Comparison of ENCODE assay signal across 17 cellular contexts in genomic region chr3:126934991-126935390, GRCh38. TPM values are rescaled to one million over a fixed set of nuclear protein-coding genes. Genes with fewer than 3 reads are reported as not detected.
A peak's percentile ranks its signal among the peaks of the same experiment; 100 is the strongest.
DNase-seq lines count a peak whose midpoint lies in the region; ATAC-seq and TF ChIP-seq lines count a peak whose summit lies in the region.
"Had no signal": no experiment of that assay in that cellular context is flagged by ENCODE, and none has a peak within 500 bp of the region (broad histone marks: within the 10 kb centered on the region; RNA-seq: fewer than 3 reads in every experiment).

No MANE protein-coding gene starts in this region.

- TF ChIP-seq CTCF in liver (IDR thresholded peaks at IDR 0.05; ENCODE audit: low read depth, low read length, missing input control) (no peak), right lobe of liver (IDR thresholded peaks at IDR 0.05) (no peak), sigmoid colon (IDR thresholded peaks at IDR 0.05) (no peak)

- H3K4me1 ChIP-seq in liver (ENCODE audit: control insufficient read depth in 4 of 4, insufficient read depth in 4 of 4, low read length in 3 of 4): peaks cover 0 to 3% (median 0%) of the 10 kb centered on the region in 4 donors
- no peaks in the 10 kb centered on the region for H3K4me1 ChIP-seq in right lobe of liver
- H3K4me1 ChIP-seq in neuronal stem cell (ENCODE audit: control insufficient read depth in 2 of 2, insufficient read depth in 1 of 2, low read depth in 1 of 2, low read length in 2 of 2): peaks cover 12 to 21% of the 10 kb centered on the region in 2 donors
- H3K4me1 ChIP-seq in sigmoid colon: peaks cover 0 to 14% (median 7%) of the 10 kb centered on the region in 4 donors

- H3K23ac ChIP-seq in neuronal stem cell (ENCODE audit: low read depth, low read length, poor library complexity): no peak overlapping the region

- no peak for TF ChIP-seq POLR2A in right lobe of liver (IDR thresholded peaks at IDR 0.05)
- TF ChIP-seq POLR2A in sigmoid colon (IDR thresholded peaks at IDR 0.05): no peak

- H3K27me3 ChIP-seq in liver (ENCODE audit: control insufficient read depth in 4 of 4, insufficient read depth in 4 of 4, low read length in 3 of 4): no peaks in the 10 kb centered on the region
- no peaks in the 10 kb centered on the region for H3K27me3 ChIP-seq in right lobe of liver
- H3K27me3 ChIP-seq in neuronal stem cell (ENCODE audit: control insufficient read depth in 3 of 3, insufficient read depth in 3 of 3, low read depth in 1 of 3, low read length in 3 of 3): no peaks in the 10 kb centered on the region
- no peaks in the 10 kb centered on the region for H3K27me3 ChIP-seq in sigmoid colon

- H3K4me2 ChIP-seq in neuronal stem cell (ENCODE audit: insufficient read depth, low read length, poor library complexity, severe bottlenecking): no peak overlapping the region

- peak overlapping the region; percentile 60 for H2BK15ac ChIP-seq in neuronal stem cell (ENCODE audit: low read length)

- no peak overlapping the region for H2BK5ac ChIP-seq in neuronal stem cell (ENCODE audit: low read length)

- no peak for DNase-seq in right lobe of liver
- no peak for DNase-seq in neuronal stem cell (ENCODE audit: low spot score)
- DNase-seq in sigmoid colon: peak; percentile 34
- no peak for DNase-seq in NCI-H146 treated with DMSO at 0.1 percent for 48 hours (lab: John Stamatoyannopoulos, UW; ENCODE audit: unreplicated experiment)
- DNase-seq: 8988T; CD8-positive, alpha-beta T cell; DMS 273 treated with DMSO at 0.1 percent for 48 hours; DMS53; DND-41; EL; H9 had no signal

- intact Hi-C loops in right lobe of liver (cut with DNase I): no loop called here
- intact Hi-C loops in sigmoid colon (cut with DNase I): no loop called here

- H2BK12ac ChIP-seq in neuronal stem cell (ENCODE audit: low read length): peak overlapping the region; percentile 35

- no peak overlapping the region for H2AFZ ChIP-seq in neuronal stem cell (ENCODE audit: low read length)

- peak overlapping the region; percentile 31 for H2AK5ac ChIP-seq in neuronal stem cell (ENCODE audit: low read depth, low read length)

- peak overlapping the region; percentile 26 to 27 for H3K27ac ChIP-seq in liver (ENCODE audit: low read depth in 1 of 2, low read length in 2 of 2)
- H3K27ac ChIP-seq in right lobe of liver: no peak overlapping the region
- H3K27ac ChIP-seq in neuronal stem cell (replicated peaks; ENCODE audit: low read length): no peak overlapping the region
- H3K27ac ChIP-seq in sigmoid colon: no peak overlapping the region
- H3K27ac ChIP-seq: BLaER1 treated with 17β-estradiol and CSF1 and Interleukin-3, amounts not matched to agents 10 nM and 100 nM; HL-60 had no signal

- no peak overlapping the region for H4K91ac ChIP-seq in neuronal stem cell (ENCODE audit: low read depth, low read length, poor library complexity)

- no peak overlapping the region for H3K9ac ChIP-seq in liver (ENCODE audit: low read depth in 1 of 2, low read length in 2 of 2)
- H3K9ac ChIP-seq in neuronal stem cell (ENCODE audit: low read depth, low read length, poor library complexity): no peak overlapping the region
- H3K9ac ChIP-seq: BLaER1 treated with 17β-estradiol and CSF1 and Interleukin-3, amounts not matched to agents 10 nM and 100 nM had no signal

- no peak overlapping the region for H2BK120ac ChIP-seq in neuronal stem cell (ENCODE audit: low read depth, low read length)

- no peak overlapping the region for H4K8ac ChIP-seq in neuronal stem cell (ENCODE audit: low read depth, low read length)

- WGBS in liver: 92% methylated on average over 8 of the region's 8 CpGs
- WGBS in right lobe of liver (ENCODE audit: insufficient coverage, low coverage, low lambda C conversion rate, missing lambda C conversion rate): 77% methylated on average over 6 of the region's 8 CpGs
- no CpG with 5 or more reads among the region's 8 CpGs for WGBS in neuronal stem cell (ENCODE audit: extremely low coverage in 2 of 2, insufficient read length in 2 of 2, insufficient replicate concordance in 1 of 2), 2 donors
- WGBS in sigmoid colon, 2 donors: 93 to 95% methylated on average over 8 of the region's 8 CpGs

- ATAC-seq in right lobe of liver (no peak), HG03159 (IDR thresholded peaks at IDR 0.05; ENCODE audit: unreplicated experiment) (no peak), HG03135 (IDR thresholded peaks at IDR 0.05; ENCODE audit: unreplicated experiment) (no peak)
- ATAC-seq: CD8-positive, alpha-beta T cell; GM12878 had no signal

- H3K18ac ChIP-seq in neuronal stem cell (ENCODE audit: low read length): peak overlapping the region; percentile 2

- no peak overlapping the region for H3K14ac ChIP-seq in neuronal stem cell (ENCODE audit: low read length)

- H3K9me3 ChIP-seq in liver (ENCODE audit: control insufficient read depth in 4 of 4, low read length in 3 of 4) (no peaks in the 10 kb centered on the region), right lobe of liver (no peaks in the 10 kb centered on the region), neuronal stem cell (replicated peaks in 1 of 2; ENCODE audit: control insufficient read depth in 2 of 2, insufficient read depth in 1 of 2, low read depth in 1 of 2, low read length in 2 of 2) (no peaks in the 10 kb centered on the region), sigmoid colon (no peaks in the 10 kb centered on the region)
- H3K9me3 ChIP-seq: BLaER1 treated with 17β-estradiol and CSF1 and Interleukin-3, amounts not matched to agents 10 nM and 100 nM had no signal

- TF ChIP-seq EP300 in sigmoid colon (IDR thresholded peaks at IDR 0.05): no peak

- no peak overlapping the region for H3K4me3 ChIP-seq in liver (ENCODE audit: low read depth in 1 of 3, low read length in 3 of 3)
- H3K4me3 ChIP-seq in right lobe of liver: no peak overlapping the region
- H3K4me3 ChIP-seq in neuronal stem cell (ENCODE audit: low read length in 2 of 2): no peak overlapping the region
- no peak overlapping the region for H3K4me3 ChIP-seq in sigmoid colon
- H3K4me3 ChIP-seq: BLaER1 treated with 17β-estradiol and CSF1 and Interleukin-3, amounts not matched to agents 10 nM and 100 nM; GM12878 had no signal

- peaks cover 3% of the 10 kb centered on the region for H3K79me1 ChIP-seq in neuronal stem cell (ENCODE audit: low read depth, low read length)

- no peak overlapping the region for H3K4ac ChIP-seq in neuronal stem cell (ENCODE audit: low read length)

- no peak for TF ChIP-seq RAD21 in liver (IDR thresholded peaks at IDR 0.05)

- no peaks in the 10 kb centered on the region for H3K36me3 ChIP-seq in liver (ENCODE audit: control insufficient read depth in 4 of 4, insufficient read depth in 3 of 4, low read depth in 1 of 4, low read length in 3 of 4)
- H3K36me3 ChIP-seq in right lobe of liver: no peaks in the 10 kb centered on the region
- no peaks in the 10 kb centered on the region for H3K36me3 ChIP-seq in neuronal stem cell (replicated peaks in 1 of 2; ENCODE audit: control insufficient read depth in 2 of 2, insufficient read depth in 2 of 2, low read length in 2 of 2)
- H3K36me3 ChIP-seq in sigmoid colon: no peaks in the 10 kb centered on the region
- H3K36me3 ChIP-seq: BLaER1 treated with 17β-estradiol and CSF1 and Interleukin-3, amounts not matched to agents 10 nM and 100 nM had no signal

TF ChIP-seq in liver, 16 proteins besides CTCF, POLR2A, EP300 and RAD21:
- TF ChIP-seq FOXA1 (IDR thresholded peaks at IDR 0.05): no peak
- TF ChIP-seq JUND (IDR thresholded peaks at IDR 0.05): no peak
- TF ChIP-seq GABPA (IDR thresholded peaks at IDR 0.05 in 1 of 2, conservative IDR thresholded peaks at IDR 0.05 in 1 of 2): no peak
- TF ChIP-seq SP1 (IDR thresholded peaks at IDR 0.05): no peak
- TF ChIP-seq HNF4G (IDR thresholded peaks at IDR 0.05): no peak
- no peak for TF ChIP-seq REST (IDR thresholded peaks at IDR 0.05)
- no peak for TF ChIP-seq NR2F2 (IDR thresholded peaks at IDR 0.05)
- no peak for TF ChIP-seq MAX (IDR thresholded peaks at IDR 0.05)
- no peak for TF ChIP-seq TAF1 (conservative IDR thresholded peaks at IDR 0.05)

RNA-seq across cellular contexts. Expression of gene PLXNA1, which starts 47.9 kb away (rescaled TPM):
- total RNA-seq in liver: 1 to 10 TPM; 6.8 to 8.3 TPM
- 1 to 10 TPM in 1 of 2 donors, under 1 TPM in 1; 0.92 to 2.1 TPM for polyA plus RNA-seq in liver
- total RNA-seq in right lobe of liver: 1 to 10 TPM; 2.0 to 8.7 (median 5.6) TPM
- 31.7 TPM for polyA plus RNA-seq in neuronal stem cell (2013, experiment 1 of 2)
- 32.1 TPM for polyA plus RNA-seq in neuronal stem cell (2013, experiment 2 of 2)
- 10 to 100 TPM in 2 of 4 donors, 1 to 10 TPM in 2; 7.5 to 29.6 (median 13.0) TPM for total RNA-seq in sigmoid colon
- polyA plus RNA-seq in sigmoid colon: 10 to 100 TPM in 1 of 3 donors, 1 to 10 TPM in 1, under 1 TPM in 1; 0.60 to 15.3 (median 3.5) TPM

Comparison
In these comparisons a context has a peak if more than half of its experiments do, and no peak if none do; other contexts are left out.
1. H3K27ac ChIP-seq: peak in liver (2 of 2); none in right lobe of liver (0 of 3), neuronal stem cell (single experiment) and sigmoid colon (0 of 4).